In the genomic region with DNA sequence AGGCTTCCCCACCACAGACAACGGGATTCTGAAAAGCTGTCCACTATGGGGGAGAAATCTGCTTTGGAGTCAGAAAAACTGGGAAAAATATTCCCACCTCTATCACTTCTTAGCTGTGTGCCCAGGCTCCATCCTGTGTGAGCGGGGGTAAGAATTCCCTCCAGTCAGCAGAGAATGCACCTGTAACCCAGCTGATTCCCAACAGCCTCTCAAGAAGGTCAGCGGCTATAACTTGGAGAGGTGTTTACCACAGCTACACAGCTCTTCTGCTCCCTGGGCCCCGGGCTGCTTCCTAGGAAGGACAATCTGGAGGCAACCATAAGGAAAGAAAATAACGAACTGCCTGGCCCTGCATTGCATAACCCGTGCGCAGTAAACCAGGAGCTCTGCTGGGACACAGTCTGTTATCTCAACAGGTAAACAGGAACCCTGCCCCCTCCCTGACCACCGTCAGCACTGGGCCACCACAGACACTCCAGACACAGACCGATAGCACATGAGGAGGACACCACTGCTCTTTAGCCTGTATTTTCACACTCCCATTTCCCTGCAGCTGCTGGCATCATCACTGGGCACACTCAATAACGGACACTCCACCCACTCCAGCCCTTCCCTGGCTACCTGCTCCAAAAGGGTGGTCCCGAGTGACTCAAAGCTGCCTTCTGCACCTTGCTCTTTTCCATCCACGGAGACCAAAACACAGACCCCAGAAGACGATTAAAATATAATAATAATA, we compare ENCODE assay signal across 8 cellular contexts. TPM values are rescaled to one million over a fixed set of nuclear protein-coding genes. Genes with fewer than 3 reads are reported as not detected.
A peak's percentile ranks its signal among the peaks of the same experiment; 100 is the strongest.
DNase-seq lines count a peak whose midpoint lies in the region; ATAC-seq and TF ChIP-seq lines count a peak whose summit lies in the region.

No MANE protein-coding gene starts in this region.

- peak overlapping the region; percentile 85 for H3K9ac ChIP-seq in NT2/D1 (ENCODE audit: insufficient read length, low read depth)

- H3K4me1 Mint-ChIP-seq in Caco-2 (ENCODE audit: low read depth, unreplicated experiment): peaks cover 36% of the 10 kb centered on the region
- peaks cover 60 to 67% of the 10 kb centered on the region in 2 donors for H3K4me1 Mint-ChIP-seq in natural killer cell

- H3K27me3 Mint-ChIP-seq in Caco-2 (ENCODE audit: insufficient read depth, unreplicated experiment) (no peaks in the 10 kb centered on the region), natural killer cell (ENCODE audit: low read depth in 2 of 2) (no peaks in the 10 kb centered on the region)

- BruUV-seq in Caco-2 (replicated peaks; lab: Mats Ljungman, UMichigan): no TSS peak

- H3K4me3 ChIP-seq in Caco-2 (ENCODE audit: low read depth, low read length): peak overlapping the region; percentile 78
- H3K4me3 ChIP-seq in NT2/D1 (ENCODE audit: insufficient read length, low read depth): peak overlapping the region; percentile 15

- no peaks in the 10 kb centered on the region for H3K27me3 ChIP-seq in Caco-2 (replicated peaks; ENCODE audit: control insufficient read depth, insufficient read depth, low read length)
- H3K27me3 ChIP-seq in NT2/D1 (ENCODE audit: insufficient read depth, insufficient read length): peaks cover 4% of the 10 kb centered on the region

- CTCF ChIA-PET in Caco-2 (lab: Charles Lee): interaction anchor here (0.6 to 3.7 kb wide), 4 partner anchors 35 to 149 kb away, joined by 3 to 21 read pairs (median 8); no protein-coding TSS in a partner anchor

- intact Hi-C loops in Caco-2 (cut with micrococcal nuclease; ENCODE audit: unreplicated experiment) (loop anchor here (2.0 to 10.0 kb wide), 2 partner anchors 67 to 195 kb away; a partner anchor contains a TSS), natural killer cell (cut with micrococcal nuclease) (loop anchor here (1.0 to 2.0 kb wide), 6 partner anchors 42 to 130 kb away; partner anchors contain the start of genes CNBP, COPG1 and ISY1)

- H3K27ac Mint-ChIP-seq in Caco-2 (ENCODE audit: unreplicated experiment): peak overlapping the region; percentile 88
- peak overlapping the region; percentile 74 to 87 for H3K27ac Mint-ChIP-seq in natural killer cell

- H3K4me1 ChIP-seq in Caco-2 (peaks cover 40% of the 10 kb centered on the region), NT2/D1 (ENCODE audit: insufficient read depth, insufficient read length) (peaks cover 27% of the 10 kb centered on the region)

- ATAC-seq in natural killer cell (no peak), HG03135 (IDR thresholded peaks at IDR 0.05; ENCODE audit: unreplicated experiment) (no peak)

- TF ChIP-seq CTCF in Caco-2 (IDR thresholded peaks at IDR 0.05; ENCODE audit: insufficient read depth in 1 of 2, low read depth in 1 of 2, low read length in 1 of 2, severe bottlenecking in 1 of 2, unreplicated experiment in 1 of 2): no peak
- TF ChIP-seq CTCF in natural killer cell (IDR thresholded peaks at IDR 0.05): no peak

- H3K4me3 Mint-ChIP-seq in Caco-2 (ENCODE audit: unreplicated experiment) (peak overlapping the region; percentile 80), natural killer cell (peak overlapping the region; percentile 87)

- H3K9me3 Mint-ChIP-seq in Caco-2 (ENCODE audit: unreplicated experiment) (no peaks in the 10 kb centered on the region), natural killer cell (no peaks in the 10 kb centered on the region)

- DNase-seq in Caco-2 (peak; percentile 79 to 84), NT2/D1 (ENCODE audit: low read depth, low spot score) (no peak), dermis microvascular lymphatic vessel endothelial cell (ENCODE audit: low read depth in 2 of 2) (peak; percentile 36 to 37), natural killer cell (no peak), NCI-H82 (lab: John Stamatoyannopoulos, UW) (no peak), epidermal melanocyte (ENCODE audit: insufficient read length, low spot score) (no peak), amniotic stem cell (lab: John Stamatoyannopoulos, UW) (no peak)

- H3K9me3 ChIP-seq in Caco-2: no peaks in the 10 kb centered on the region
- no peaks in the 10 kb centered on the region for H3K9me3 ChIP-seq in NT2/D1 (ENCODE audit: insufficient read depth, low read length)

- H3K36me3 ChIP-seq in Caco-2 (ENCODE audit: control insufficient read depth, insufficient read depth, low read length) (peaks cover 1% of the 10 kb centered on the region), NT2/D1 (ENCODE audit: insufficient read depth, insufficient read length, low read length) (peaks cover 15% of the 10 kb centered on the region)

- H3K36me3 Mint-ChIP-seq in Caco-2 (ENCODE audit: insufficient read depth, unreplicated experiment): peaks cover 25% of the 10 kb centered on the region
- no peaks in the 10 kb centered on the region for H3K36me3 Mint-ChIP-seq in natural killer cell

- POLR2A ChIA-PET in Caco-2 (lab: Charles Lee): no interaction called here

RNA-seq across cellular contexts. Expression of gene RAB43, which starts 2.1 kb away (rescaled TPM):
- total RNA-seq in Caco-2 (2022) (10.8 and 12.3 TPM in 2 replicates), dermis microvascular lymphatic vessel endothelial cell (55.6 and 95.2 TPM in 2 replicates), natural killer cell (10 to 100 TPM; 36.5 to 47.2 (median 38.3) TPM)

RNA-seq across cellular contexts. Expression of gene ISY1, which starts 41.3 kb away (rescaled TPM):
- total RNA-seq in Caco-2 (2022) (35.6 and 37.6 TPM in 2 replicates), dermis microvascular lymphatic vessel endothelial cell (40.8 and 60.1 TPM in 2 replicates), natural killer cell (10 to 100 TPM; 51.9 to 58.2 (median 56.1) TPM)

RNA-seq across cellular contexts. Expression of gene GP9, which starts 59.0 kb away (rescaled TPM):
- total RNA-seq in Caco-2 (2022) (not detected in 2 replicates), dermis microvascular lymphatic vessel endothelial cell (not detected in 2 replicates), natural killer cell (1 to 10 TPM in 2 of 3 donors, under 1 TPM in 1; 0.86 to 8.6 (median 3.8) TPM)

Comparison
In these comparisons a context has a peak if more than half of its experiments do, and no peak if none do; other contexts are left out.
1. DNase-seq: peak in Caco-2 (2 of 2) and dermis microvascular lymphatic vessel endothelial cell (2 of 2); none in NT2/D1 (single experiment), natural killer cell (single experiment), NCI-H82 (single experiment), epidermal melanocyte (single experiment) and amniotic stem cell (single experiment).